In genomic region chr1:30263888-30264671, GRCh38 we compare ENCODE assay signal across 23 cellular contexts.
A peak's percentile ranks its signal among the peaks of the same experiment; 100 is the strongest.
DNase-seq lines count a peak whose midpoint lies in the region; ATAC-seq, FAIRE-seq and TF ChIP-seq lines count a peak whose summit lies in the region.
"Had no signal": no experiment of that assay in that cellular context is flagged by ENCODE, and none has a peak within 500 bp of the region (broad histone marks: within the 10 kb centered on the region; RNA-seq: fewer than 3 reads in every experiment).

No MANE protein-coding gene starts in this region.

- H3K4ac ChIP-seq in neuronal stem cell (ENCODE audit: low read length) = no peak overlapping the region

- peak overlapping the region; percentile 52 for H3K18ac ChIP-seq in neuronal stem cell (ENCODE audit: low read length)

- no peak overlapping the region for H4K91ac ChIP-seq in neuronal stem cell (ENCODE audit: low read depth, low read length, poor library complexity)

- H4K8ac ChIP-seq in neuronal stem cell (ENCODE audit: low read depth, low read length) = no peak overlapping the region

- H3K9me3 ChIP-seq in neuronal stem cell (replicated peaks in 1 of 2; ENCODE audit: control insufficient read depth in 2 of 2, insufficient read depth in 1 of 2, low read depth in 1 of 2, low read length in 2 of 2) (no peaks in the 10 kb centered on the region), kidney (ENCODE audit: control insufficient read depth in 1 of 2, low read length in 2 of 2) (no peaks in the 10 kb centered on the region)
- H3K9me3 ChIP-seq: MG63 had no signal

- no peak overlapping the region for H3K9ac ChIP-seq in neuronal stem cell (ENCODE audit: low read depth, low read length, poor library complexity)
- H3K9ac ChIP-seq in kidney (ENCODE audit: low read length in 2 of 2) = no peak overlapping the region
- H3K9ac ChIP-seq: BLaER1 treated with 17β-estradiol and CSF1 and Interleukin-3, amounts not matched to agents 10 nM and 100 nM had no signal

- H3K4me3 Mint-ChIP-seq in stimulated activated naive CD8-positive, alpha-beta T cell treated with anti-CD3 and anti-CD28 coated beads, Interleukin-15, amount 100 ng/mL, for 72 hours = no peak overlapping the region
- H3K4me3 Mint-ChIP-seq in chondrocyte (ENCODE audit: unreplicated experiment) = no peak overlapping the region
- no peak overlapping the region for H3K4me3 Mint-ChIP-seq in activated naive CD4-positive, alpha-beta T cell treated with anti-CD3 and anti-CD28 coated beads, Interleukin-2, amount 10 ng/mL, durations not matched to agents 7 days and 5 days
- H3K4me3 Mint-ChIP-seq: CD4-positive, alpha-beta T cell had no signal

- H3K4me2 ChIP-seq in neuronal stem cell (ENCODE audit: insufficient read depth, low read length, poor library complexity, severe bottlenecking) = no peak overlapping the region
- H3K4me2 ChIP-seq: BLaER1 treated with 17β-estradiol and CSF1 and Interleukin-3, amounts not matched to agents 10 nM and 100 nM had no signal

- H3K27ac Mint-ChIP-seq in stimulated activated naive CD8-positive, alpha-beta T cell treated with anti-CD3 and anti-CD28 coated beads, Interleukin-15, amount 100 ng/mL, for 72 hours = peak overlapping the region; percentile 48 to 75
- no peak overlapping the region for H3K27ac Mint-ChIP-seq in chondrocyte (ENCODE audit: unreplicated experiment)
- no peak overlapping the region for H3K27ac Mint-ChIP-seq in activated naive CD4-positive, alpha-beta T cell treated with anti-CD3 and anti-CD28 coated beads, Interleukin-2, amount 10 ng/mL, durations not matched to agents 7 days and 5 days
- H3K27ac Mint-ChIP-seq: CD4-positive, alpha-beta T cell had no signal

- no peak for TF ChIP-seq CTCF in chondrocyte (IDR thresholded peaks at IDR 0.05)
- TF ChIP-seq CTCF in kidney (IDR thresholded peaks at IDR 0.05; ENCODE audit: borderline replicate concordance, extremely low read depth, insufficient read depth) = no peak

- H2AK5ac ChIP-seq in neuronal stem cell (ENCODE audit: low read depth, low read length) = peak overlapping the region; percentile 17

- no peak overlapping the region for H3K14ac ChIP-seq in neuronal stem cell (ENCODE audit: low read length)

- H3K27ac ChIP-seq in neuronal stem cell (replicated peaks; ENCODE audit: low read length) (no peak overlapping the region), kidney (ENCODE audit: low read depth in 2 of 2, low read length in 2 of 2) (no peak overlapping the region)
- H3K27ac ChIP-seq: BLaER1 treated with 17β-estradiol and CSF1 and Interleukin-3, amounts not matched to agents 10 nM and 100 nM had no signal

- CTCF ChIA-PET in activated naive CD4-positive, alpha-beta T cell treated with anti-CD3 and anti-CD28 coated beads, Interleukin-2, amount 10 ng/mL, durations not matched to agents 7 days and 5 days (lab: Charles Lee) = no interaction called here

- no peaks in the 10 kb centered on the region for H3K4me1 Mint-ChIP-seq in stimulated activated naive CD8-positive, alpha-beta T cell treated with anti-CD3 and anti-CD28 coated beads, Interleukin-15, amount 100 ng/mL, for 72 hours
- no peaks in the 10 kb centered on the region for H3K4me1 Mint-ChIP-seq in chondrocyte (ENCODE audit: low read depth)
- H3K4me1 Mint-ChIP-seq in activated naive CD4-positive, alpha-beta T cell treated with anti-CD3 and anti-CD28 coated beads, Interleukin-2, amount 10 ng/mL, durations not matched to agents 7 days and 5 days = no peaks in the 10 kb centered on the region

- no peaks in the 10 kb centered on the region for H3K4me1 ChIP-seq in neuronal stem cell (ENCODE audit: control insufficient read depth in 2 of 2, insufficient read depth in 1 of 2, low read depth in 1 of 2, low read length in 2 of 2)
- H3K4me1 ChIP-seq in kidney (ENCODE audit: control insufficient read depth in 1 of 2, insufficient read depth in 1 of 2, low read depth in 1 of 2, low read length in 2 of 2) = no peaks in the 10 kb centered on the region

- H3K9me3 Mint-ChIP-seq in stimulated activated naive CD8-positive, alpha-beta T cell treated with anti-CD3 and anti-CD28 coated beads, Interleukin-15, amount 100 ng/mL, for 72 hours = peaks cover 6 to 9% of the 10 kb centered on the region in 2 donors
- H3K9me3 Mint-ChIP-seq in chondrocyte (ENCODE audit: low read depth) = peaks cover 4% of the 10 kb centered on the region
- no peaks in the 10 kb centered on the region for H3K9me3 Mint-ChIP-seq in activated naive CD4-positive, alpha-beta T cell treated with anti-CD3 and anti-CD28 coated beads, Interleukin-2, amount 10 ng/mL, durations not matched to agents 7 days and 5 days
- H3K9me3 Mint-ChIP-seq: CD4-positive, alpha-beta T cell had no signal

- peaks cover 23% of the 10 kb centered on the region for H3K27me3 Mint-ChIP-seq in stimulated activated naive CD8-positive, alpha-beta T cell treated with anti-CD3 and anti-CD28 coated beads, Interleukin-15, amount 100 ng/mL, for 72 hours
- peaks cover 16% of the 10 kb centered on the region for H3K27me3 Mint-ChIP-seq in chondrocyte (ENCODE audit: low read depth)
- peaks cover 10% of the 10 kb centered on the region for H3K27me3 Mint-ChIP-seq in activated naive CD4-positive, alpha-beta T cell treated with anti-CD3 and anti-CD28 coated beads, Interleukin-2, amount 10 ng/mL, durations not matched to agents 7 days and 5 days

- WGBS in neuronal stem cell (ENCODE audit: extremely low coverage in 2 of 2, insufficient read length in 2 of 2, insufficient replicate concordance in 1 of 2), 2 donors = no CpG with 5 or more reads among the region's 9 CpGs

- H3K36me3 Mint-ChIP-seq in chondrocyte (ENCODE audit: low read depth) = no peaks in the 10 kb centered on the region
- H3K36me3 Mint-ChIP-seq in activated naive CD4-positive, alpha-beta T cell treated with anti-CD3 and anti-CD28 coated beads, Interleukin-2, amount 10 ng/mL, durations not matched to agents 7 days and 5 days = no peaks in the 10 kb centered on the region

- peak overlapping the region; percentile 33 for H2BK15ac ChIP-seq in neuronal stem cell (ENCODE audit: low read length)

- H3K36me3 ChIP-seq in neuronal stem cell (replicated peaks in 1 of 2; ENCODE audit: control insufficient read depth in 2 of 2, insufficient read depth in 2 of 2, low read length in 2 of 2) (no peaks in the 10 kb centered on the region), kidney (ENCODE audit: control insufficient read depth in 1 of 2, insufficient read depth in 2 of 2, low read length in 2 of 2) (no peaks in the 10 kb centered on the region)
- H3K36me3 ChIP-seq: BLaER1 treated with 17β-estradiol and CSF1 and Interleukin-3, amounts not matched to agents 10 nM and 100 nM; MG63 had no signal

- peaks cover 0 to under 1% (median 0%) of the 10 kb centered on the region in 3 experiments for H3K27me3 ChIP-seq in neuronal stem cell (ENCODE audit: control insufficient read depth in 3 of 3, insufficient read depth in 3 of 3, low read depth in 1 of 3, low read length in 3 of 3)
- H3K27me3 ChIP-seq: BLaER1 treated with 17β-estradiol and CSF1 and Interleukin-3, amounts not matched to agents 10 nM and 100 nM; MG63 had no signal

- H2BK120ac ChIP-seq in neuronal stem cell (ENCODE audit: low read depth, low read length) = no peak overlapping the region

- H3K4me3 ChIP-seq in neuronal stem cell (ENCODE audit: low read length in 2 of 2) (no peak overlapping the region), kidney (ENCODE audit: low read length in 2 of 2) (no peak overlapping the region)
- H3K4me3 ChIP-seq: BLaER1 treated with 17β-estradiol and CSF1 and Interleukin-3, amounts not matched to agents 10 nM and 100 nM; MG63 had no signal

- DNase-seq in stimulated activated naive CD8-positive, alpha-beta T cell treated with anti-CD3 and anti-CD28 coated beads, Interleukin-15, amount 100 ng/mL, for 72 hours = no peak
- DNase-seq in stimulated activated naive CD8-positive, alpha-beta T cell treated with anti-CD3 and anti-CD28 coated beads, Interleukin-15, Interleukin-2, amounts not matched to agents 100 U/mL and 50 U/mL, for 24 hours = no peak
- DNase-seq in chondrocyte (ENCODE audit: low spot score) (peak; percentile 63), neuronal stem cell (ENCODE audit: low spot score) (no peak), NCI-H526 treated with DMSO at 0.1 percent for 48 hours (lab: John Stamatoyannopoulos, UW) (no peak), kidney (no peak)
- DNase-seq in activated naive CD4-positive, alpha-beta T cell treated with anti-CD3 and anti-CD28 coated beads, Interleukin-2, amount 10 ng/mL, durations not matched to agents 7 days and 5 days = no peak
- DNase-seq: AML-193; CD4-positive, alpha-beta T cell; H7; KBM-7; MG63; NCI-H1105 treated with DMSO at 0.1 percent for 48 hours; NCI-H146; NCI-H1930; NCI-H2107; NCI-H524; NCI-H774; SHP77 treated with DMSO at 0.1 percent for 48 hours had no signal

- ATAC-seq in stimulated activated naive CD8-positive, alpha-beta T cell treated with anti-CD3 and anti-CD28 coated beads, Interleukin-15, amount 100 ng/mL, for 72 hours = no peak
- ATAC-seq in stimulated activated naive CD8-positive, alpha-beta T cell treated with anti-CD3 and anti-CD28 coated beads, Interleukin-15, Interleukin-2, amounts not matched to agents 100 U/mL and 50 U/mL, for 24 hours = no peak

- no peak overlapping the region for H2AFZ ChIP-seq in neuronal stem cell (ENCODE audit: low read length)

- no peak overlapping the region for H2BK5ac ChIP-seq in neuronal stem cell (ENCODE audit: low read length)

- no peaks in the 10 kb centered on the region for H3K79me1 ChIP-seq in neuronal stem cell (ENCODE audit: low read depth, low read length)

- H3K23ac ChIP-seq in neuronal stem cell (ENCODE audit: low read depth, low read length, poor library complexity) = no peak overlapping the region

- H2BK12ac ChIP-seq in neuronal stem cell (ENCODE audit: low read length) = no peak overlapping the region

- FAIRE-seq in kidney (lab: Jason Lieb, UNC) = no peak
- FAIRE-seq: A204.1, D721Med, HTR-8/SVneo had no signal

- intact Hi-C loops in kidney (cut with DNase I) = no loop called here

Comparison
In these comparisons a context has a peak if more than half of its experiments do, and no peak if none do; other contexts are left out.
1. H3K27ac Mint-ChIP-seq: peak in stimulated activated naive CD8-positive, alpha-beta T cell treated with anti-CD3 and anti-CD28 coated beads, Interleukin-15, amount 100 ng/mL, for 72 hours (2 of 2); none in chondrocyte (single experiment) and activated naive CD4-positive, alpha-beta T cell treated with anti-CD3 and anti-CD28 coated beads, Interleukin-2, amount 10 ng/mL, durations not matched to agents 7 days and 5 days (single experiment).